Comparison of ENCODE assay signal across 1 cellular context in genomic region chr2:148542614-148543013, GRCh38.
TF ChIP-seq lines count a peak whose summit lies in the region.

No MANE protein-coding gene starts in this region.

TF ChIP-seq in K562, 482 proteins besides CTCF, POLR2A, EP300 and RAD21 (continued from another document):
- 0 out of 2 replicates have a peak, but pooled peaks have one; percentile 11 for TF ChIP-seq MGA (IDR thresholded peaks at IDR 0.05)
- no peak for TF ChIP-seq ZNF780A (CRISPR knock-in tag; IDR thresholded peaks at IDR 0.05)
- no peak for TF ChIP-seq ELK1 (CRISPR knock-in tag; IDR thresholded peaks at IDR 0.05)
- TF ChIP-seq ZFX (CRISPR knock-in tag; IDR thresholded peaks at IDR 0.05), result peak; percentile 62
- TF ChIP-seq NR2C2 (CRISPR knock-in tag; IDR thresholded peaks at IDR 0.05), result no peak
- TF ChIP-seq NR2C2 (tag; IDR thresholded peaks at IDR 0.05), result 0 out of 2 replicates have a peak, but pooled peaks have one; percentile 2
- no peak for TF ChIP-seq MYNN (IDR thresholded peaks at IDR 0.05)
- TF ChIP-seq MYNN (CRISPR knock-in tag; IDR thresholded peaks at IDR 0.05), result no peak
- no peak for TF ChIP-seq RFX5 (IDR thresholded peaks at IDR 0.05; ENCODE audit: low read depth, low read length)
- TF ChIP-seq ZNF395 (CRISPR knock-in tag; IDR thresholded peaks at IDR 0.05), result peak; percentile 24; the same call in 1 of the 2 replicates
